Comparison of ENCODE assay signal across 1 cellular context in the genomic region with DNA sequence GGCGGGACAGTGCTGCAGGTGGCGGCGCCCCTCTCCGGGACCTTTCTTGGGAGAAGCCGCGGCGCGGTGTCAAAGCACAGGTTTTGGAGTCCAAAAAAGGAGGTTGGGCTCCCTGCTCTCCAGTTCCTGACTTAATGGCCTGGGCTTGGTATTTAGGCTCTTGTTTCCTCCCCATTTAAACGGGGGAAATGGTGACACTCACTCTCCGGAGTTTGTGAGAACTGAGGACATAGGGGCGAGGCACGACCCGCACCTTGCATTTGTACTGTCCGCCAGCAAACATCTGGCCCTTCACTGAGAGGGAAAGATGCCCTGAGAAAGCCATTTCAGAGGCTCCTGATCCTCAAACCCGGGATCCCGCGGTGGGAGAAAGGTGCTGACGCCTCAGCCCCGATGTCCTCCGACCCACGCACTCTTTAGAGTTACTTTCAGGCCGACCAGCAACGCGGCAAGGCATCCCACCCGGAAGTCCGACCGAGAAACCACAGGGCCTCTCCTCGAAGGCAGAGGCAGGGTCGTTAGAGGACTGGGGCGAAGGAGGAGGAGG.
TF ChIP-seq lines count a peak whose summit lies in the region.

No MANE protein-coding gene starts in this region.

TF ChIP-seq in IMR-90, 13 proteins besides CTCF, POLR2A, EP300 and RAD21:
- TF ChIP-seq MAZ (IDR thresholded peaks at IDR 0.05; ENCODE audit: borderline replicate concordance, low read depth, low read length) (no peak), RFX5 (IDR thresholded peaks at IDR 0.05; ENCODE audit: low read depth, low read length) (no peak), FOS (IDR thresholded peaks at IDR 0.05; ENCODE audit: low read depth, low read length) (no peak), ELK1 (IDR thresholded peaks at IDR 0.05; ENCODE audit: borderline replicate concordance, low read depth, low read length) (no peak), MXI1 (IDR thresholded peaks at IDR 0.05; ENCODE audit: borderline replicate concordance, low read depth, low read length) (no peak), CHD1 (IDR thresholded peaks at IDR 0.05; ENCODE audit: low read depth, low read length) (no peak), CEBPB (IDR thresholded peaks at IDR 0.05; ENCODE audit: low read depth, low read length) (no peak)
- TF ChIP-seq, protein P1, sequence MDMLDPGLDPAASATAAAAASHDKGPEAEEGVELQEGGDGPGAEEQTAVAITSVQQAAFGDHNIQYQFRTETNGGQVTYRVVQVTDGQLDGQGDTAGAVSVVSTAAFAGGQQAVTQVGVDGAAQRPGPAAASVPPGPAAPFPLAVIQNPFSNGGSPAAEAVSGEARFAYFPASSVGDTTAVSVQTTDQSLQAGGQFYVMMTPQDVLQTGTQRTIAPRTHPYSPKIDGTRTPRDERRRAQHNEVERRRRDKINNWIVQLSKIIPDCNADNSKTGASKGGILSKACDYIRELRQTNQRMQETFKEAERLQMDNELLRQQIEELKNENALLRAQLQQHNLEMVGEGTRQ (IDR thresholded peaks at IDR 0.05; ENCODE audit: low read depth, low read length): no peak
